In the genomic region with DNA sequence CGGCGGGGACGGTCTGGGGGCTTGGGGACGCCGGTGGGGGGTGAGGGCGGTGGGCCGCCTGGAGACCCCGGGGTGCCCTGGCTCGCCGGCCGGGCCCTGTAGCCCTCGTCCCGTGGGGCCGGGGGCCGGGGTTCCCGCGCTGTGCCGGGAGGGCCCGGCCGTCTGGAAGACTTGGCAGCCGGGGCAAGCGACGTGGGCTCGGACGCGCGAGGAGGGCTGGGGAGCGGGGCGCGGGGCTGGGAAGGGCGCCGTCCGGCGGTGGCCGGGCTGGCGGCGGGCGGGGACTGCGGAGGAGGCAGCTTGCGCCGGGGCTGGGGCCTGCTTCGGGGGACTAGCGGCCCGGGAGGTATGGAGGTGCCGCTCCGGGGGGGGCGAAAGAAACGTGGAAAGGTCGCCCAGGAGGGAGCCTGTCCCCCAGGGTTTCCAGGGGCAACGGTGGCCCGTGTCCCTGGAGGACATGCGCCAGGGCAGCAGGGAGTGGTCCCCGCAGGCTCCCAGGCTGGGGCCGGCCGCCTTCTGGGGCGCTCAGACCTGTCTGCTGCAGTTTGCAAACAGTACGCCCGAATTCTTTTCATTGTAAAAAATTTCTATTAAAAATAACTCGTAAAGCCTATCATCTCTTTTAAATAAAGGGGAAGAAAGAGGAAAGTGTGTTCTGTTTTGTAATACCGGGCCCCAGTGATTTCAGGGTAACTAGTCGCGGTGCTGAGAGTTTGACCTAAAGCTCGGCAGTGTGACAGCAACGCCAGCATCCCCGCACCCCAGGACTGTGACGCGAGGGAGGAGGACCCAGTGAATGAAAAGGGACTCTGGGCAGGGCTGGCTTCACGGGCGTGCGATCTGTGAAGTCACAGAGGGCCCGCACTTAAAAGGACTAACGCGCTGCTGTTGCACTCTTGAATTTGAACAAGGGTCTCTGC, we compare ENCODE assay signal across 8 cellular contexts. TPM values are rescaled to one million over a fixed set of nuclear protein-coding genes. Genes with fewer than 3 reads are reported as not detected.
DNase-seq lines count a peak whose midpoint lies in the region; ATAC-seq and TF ChIP-seq lines count a peak whose summit lies in the region.

No MANE protein-coding gene starts in this region.

- TF ChIP-seq CTCF in GM13976 (IDR thresholded peaks at IDR 0.05; ENCODE audit: borderline replicate concordance, control extremely low read depth, extremely low read depth, insufficient read depth, missing control alignments) = no peak
- peak; percentile 51; the same call in 1 of the 2 replicates for TF ChIP-seq CTCF in HFFc6 (IDR thresholded peaks at IDR 0.05)

- in situ Hi-C loops in GM13976 (cut with MboI; ENCODE audit: low sequenced_read_pairs, unreplicated experiment) = no loop called here

- peaks cover 22% of the 10 kb centered on the region for H3K4me1 Mint-ChIP-seq in HFFc6 (ENCODE audit: low read depth)
- peaks cover 30% of the 10 kb centered on the region for H3K4me1 Mint-ChIP-seq in activated CD4-positive, alpha-beta memory T cell treated with anti-CD3 and anti-CD28 coated beads, Interleukin-2, amount 10 ng/mL, durations not matched to agents 7 days and 5 days
- H3K4me1 Mint-ChIP-seq in memory B cell = peaks cover 21% of the 10 kb centered on the region

- CTCF ChIA-PET in activated CD4-positive, alpha-beta memory T cell treated with anti-CD3 and anti-CD28 coated beads, Interleukin-2, amount 10 ng/mL, durations not matched to agents 7 days and 5 days (lab: Charles Lee) = interaction anchor here (0.9 to 4.3 kb wide), 12 partner anchors 8 to 198 kb away, joined by 3 to 27 read pairs (median 4); no protein-coding TSS in a partner anchor

- H3K27ac Mint-ChIP-seq in HFFc6 = peak overlapping the region; percentile 77
- peak overlapping the region; percentile 80 for H3K27ac Mint-ChIP-seq in activated CD4-positive, alpha-beta memory T cell treated with anti-CD3 and anti-CD28 coated beads, Interleukin-2, amount 10 ng/mL, durations not matched to agents 7 days and 5 days
- peak overlapping the region; percentile 88 for H3K27ac Mint-ChIP-seq in memory B cell

- H3K27me3 Mint-ChIP-seq in HFFc6 (ENCODE audit: insufficient read depth) = no peaks in the 10 kb centered on the region
- H3K27me3 Mint-ChIP-seq in activated CD4-positive, alpha-beta memory T cell treated with anti-CD3 and anti-CD28 coated beads, Interleukin-2, amount 10 ng/mL, durations not matched to agents 7 days and 5 days = peaks cover 4% of the 10 kb centered on the region
- no peaks in the 10 kb centered on the region for H3K27me3 Mint-ChIP-seq in memory B cell

- peak; percentile 64 for DNase-seq in GM13976 (ENCODE audit: low spot score)
- DNase-seq in HFFc6 = no peak
- DNase-seq in NCI-H1105 treated with DMSO at 0.1 percent for 48 hours (lab: John Stamatoyannopoulos, UW) = peak; percentile 24
- peak; percentile 65 for DNase-seq in activated CD4-positive, alpha-beta memory T cell treated with anti-CD3 and anti-CD28 coated beads, Interleukin-2, amount 10 ng/mL, durations not matched to agents 7 days and 5 days
- DNase-seq in effector CD8-positive, alpha-beta T cell (lab: John Stamatoyannopoulos, UW) = peak; percentile 57
- peak; percentile 34 to 66 for DNase-seq in memory B cell (ENCODE audit: low spot score in 2 of 2)
- DNase-seq in stimulated activated CD8-positive, alpha-beta memory T cell treated with anti-CD3 and anti-CD28 coated beads, Interleukin-15, amount 100 ng/mL, for 24 hours (ENCODE audit: low read depth) = peak; percentile 19
- DNase-seq in GF-D8 (lab: John Stamatoyannopoulos, UW) = no peak

- POLR2A ChIA-PET in activated CD4-positive, alpha-beta memory T cell treated with anti-CD3 and anti-CD28 coated beads, Interleukin-2, amount 10 ng/mL, durations not matched to agents 7 days and 5 days (lab: Charles Lee) = interaction anchor here (1.0 to 2.4 kb wide), 10 partner anchors 8 to 290 kb away, joined by 3 to 16 read pairs (median 3); no protein-coding TSS in a partner anchor

- H3K36me3 Mint-ChIP-seq in HFFc6 (ENCODE audit: low read depth) (no peaks in the 10 kb centered on the region), memory B cell (no peaks in the 10 kb centered on the region)
- H3K36me3 Mint-ChIP-seq in activated CD4-positive, alpha-beta memory T cell treated with anti-CD3 and anti-CD28 coated beads, Interleukin-2, amount 10 ng/mL, durations not matched to agents 7 days and 5 days (ENCODE audit: low read depth) = peaks cover 16% of the 10 kb centered on the region

- H3K4me3 Mint-ChIP-seq in HFFc6 = peak overlapping the region; percentile 85
- peak overlapping the region; percentile 84 for H3K4me3 Mint-ChIP-seq in activated CD4-positive, alpha-beta memory T cell treated with anti-CD3 and anti-CD28 coated beads, Interleukin-2, amount 10 ng/mL, durations not matched to agents 7 days and 5 days
- peak overlapping the region; percentile 93 for H3K4me3 Mint-ChIP-seq in memory B cell

- peak; percentile 42 for ATAC-seq in memory B cell (ENCODE audit: low read depth)

- H3K9me3 Mint-ChIP-seq in HFFc6 = no peaks in the 10 kb centered on the region
- no peaks in the 10 kb centered on the region for H3K9me3 Mint-ChIP-seq in activated CD4-positive, alpha-beta memory T cell treated with anti-CD3 and anti-CD28 coated beads, Interleukin-2, amount 10 ng/mL, durations not matched to agents 7 days and 5 days
- H3K9me3 Mint-ChIP-seq in memory B cell = no peaks in the 10 kb centered on the region

RNA-seq across cellular contexts. Expression of a gene that starts 0.8 kb away (rescaled TPM):
- 10 to 100 TPM; 32.5 to 35.7 (median 33.0) TPM for total RNA-seq in HFFc6 (2021; fragmentation: NEBNext Ultra II Directional; extraction: Animal tissue kit (Norgen Biotek cat#: 25700))
- 10 to 100 TPM; 83.7 to 87.0 TPM for total RNA-seq in activated CD4-positive, alpha-beta memory T cell treated with anti-CD3 and anti-CD28 coated beads, Interleukin-2, amount 10 ng/mL, durations not matched to agents 7 days and 5 days

Comparison
In these comparisons a context has a peak if more than half of its experiments do, and no peak if none do; other contexts are left out.
1. DNase-seq: peak in GM13976 (single experiment), NCI-H1105 treated with DMSO at 0.1 percent for 48 hours (single experiment), activated CD4-positive, alpha-beta memory T cell treated with anti-CD3 and anti-CD28 coated beads, Interleukin-2, amount 10 ng/mL, durations not matched to agents 7 days and 5 days (single experiment), effector CD8-positive, alpha-beta T cell (single experiment), memory B cell (2 of 2) and stimulated activated CD8-positive, alpha-beta memory T cell treated with anti-CD3 and anti-CD28 coated beads, Interleukin-15, amount 100 ng/mL, for 24 hours (single experiment); none in HFFc6 (single experiment) and GF-D8 (single experiment).
2. Peak in every context shown above with its lines, with median percentiles within 50 percentile points of each other: H3K27ac Mint-ChIP-seq and H3K4me3 Mint-ChIP-seq.